Comparison of ENCODE assay signal across 9 cellular contexts in genomic region chr7:101507791-101508252, GRCh38.
DNase-seq lines count a peak whose midpoint lies in the region; ATAC-seq, FAIRE-seq and TF ChIP-seq lines count a peak whose summit lies in the region.
"Had no signal": no experiment of that assay in that cellular context is flagged by ENCODE, and none has a peak within 500 bp of the region (broad histone marks: within the 10 kb centered on the region; RNA-seq: fewer than 3 reads in every experiment).

No MANE protein-coding gene starts in this region.

- H3K27me3 Mint-ChIP-seq in mesothelial cell of epicardium (ENCODE audit: low read depth), result no peaks in the 10 kb centered on the region

- no peaks in the 10 kb centered on the region for H3K79me2 ChIP-seq in MM.1S (ENCODE audit: low read length)

- TF ChIP-seq CTCF in MM.1S (IDR thresholded peaks at IDR 0.05; ENCODE audit: low read length) (peak; percentile 85), bronchial epithelial cell (IDR thresholded peaks at IDR 0.05; ENCODE audit: insufficient read depth, low read length, severe bottlenecking) (peak; percentile 55), mesothelial cell of epicardium (IDR thresholded peaks at IDR 0.05; ENCODE audit: unreplicated experiment) (peak; percentile 86)

- H3K4me1 Mint-ChIP-seq in mesothelial cell of epicardium, result peaks cover 19% of the 10 kb centered on the region

- H3K27ac Mint-ChIP-seq in mesothelial cell of epicardium, result peak overlapping the region; percentile 59
- H3K27ac Mint-ChIP-seq: stimulated activated naive CD8-positive, alpha-beta T cell treated with anti-CD3 and anti-CD28 coated beads, Interleukin-15, Interleukin-2, amounts not matched to agents 100 ng/mL and 50 ng/mL, for 24 hours had no signal

- no peak overlapping the region for H3K9ac ChIP-seq in MM.1S (ENCODE audit: low read length)

- no peak for FAIRE-seq in bronchial epithelial cell (lab: Jason Lieb, UNC)

- H3K9me3 Mint-ChIP-seq in mesothelial cell of epicardium, result no peaks in the 10 kb centered on the region
- H3K9me3 Mint-ChIP-seq: stimulated activated naive CD8-positive, alpha-beta T cell treated with anti-CD3 and anti-CD28 coated beads, Interleukin-15, Interleukin-2, amounts not matched to agents 100 ng/mL and 50 ng/mL, for 24 hours had no signal

- H3K4me3 ChIP-seq in MM.1S (ENCODE audit: low read length) (no peak overlapping the region), bronchial epithelial cell (ENCODE audit: low read depth, low read length) (no peak overlapping the region)

- H3K27me3 ChIP-seq in MM.1S (replicated peaks; ENCODE audit: insufficient read depth, low read length) (peaks cover 85% of the 10 kb centered on the region), bronchial epithelial cell (ENCODE audit: control insufficient read depth, insufficient read depth, low read length) (no peaks in the 10 kb centered on the region)

- no peak overlapping the region for H2AFZ ChIP-seq in MM.1S (ENCODE audit: low read length)

- peak overlapping the region; percentile 52 for H3K4me3 Mint-ChIP-seq in mesothelial cell of epicardium
- H3K4me3 Mint-ChIP-seq: stimulated activated naive CD8-positive, alpha-beta T cell treated with anti-CD3 and anti-CD28 coated beads, Interleukin-15, Interleukin-2, amounts not matched to agents 100 ng/mL and 50 ng/mL, for 24 hours had no signal

- DNase-seq in DMS53 (lab: John Stamatoyannopoulos, UW) (peak; percentile 75), DMS53 treated with DMSO at 0.1 percent for 48 hours (lab: John Stamatoyannopoulos, UW; ENCODE audit: unreplicated experiment) (no peak), MM.1S (peak; percentile 56), SK-MEL-5 (ENCODE audit: low read depth, low spot score) (peak; percentile 87), bronchial epithelial cell (ENCODE audit: low read depth) (peak; percentile 14), mesothelial cell of epicardium (ENCODE audit: low spot score in 2 of 2, unreplicated experiment in 2 of 2) (peak; percentile 48 to 78), AG20443 (ENCODE audit: low spot score) (no peak)

- no peaks in the 10 kb centered on the region for H3F3A ChIP-seq in MM.1S (ENCODE audit: insufficient read depth, low read length)

- no peak for ATAC-seq in GM21529 (IDR thresholded peaks at IDR 0.05; ENCODE audit: unreplicated experiment)

- in situ Hi-C loops in SK-MEL-5 (cut with HindIII; ENCODE audit: low pct_unique_long_range_greater_than_20kb, low sequenced_read_pairs), result no loop called here

- peaks cover 2% of the 10 kb centered on the region for H3K36me3 Mint-ChIP-seq in mesothelial cell of epicardium

- 0 out of 2 replicates have a peak, but pooled peaks cover 3% of the 10 kb centered on the region for H3K4me1 ChIP-seq in MM.1S (ENCODE audit: low read length)

- H3K9me2 ChIP-seq in MM.1S (replicated peaks; ENCODE audit: insufficient read depth, low read length), result no peaks in the 10 kb centered on the region

- no peak overlapping the region for H3K27ac ChIP-seq in MM.1S (ENCODE audit: low read length)

- H3K4me2 ChIP-seq in MM.1S (ENCODE audit: low read depth, low read length), result no peak overlapping the region

- H3K9me3 ChIP-seq in MM.1S (replicated peaks; ENCODE audit: insufficient read depth, low read length), result no peaks in the 10 kb centered on the region

- H3K36me3 ChIP-seq in MM.1S (replicated peaks; ENCODE audit: insufficient read depth, low read length), result no peaks in the 10 kb centered on the region
- H3K36me3 ChIP-seq in bronchial epithelial cell (ENCODE audit: control insufficient read depth, insufficient read depth, low read length), result no peaks in the 10 kb centered on the region

- H4K20me1 ChIP-seq in MM.1S (ENCODE audit: insufficient read depth, low read length), result no peaks in the 10 kb centered on the region

Comparison
In these comparisons a context has a peak if more than half of its experiments do, and no peak if none do; other contexts are left out.
1. DNase-seq: peak in DMS53 (single experiment), MM.1S (single experiment), SK-MEL-5 (single experiment), bronchial epithelial cell (single experiment) and mesothelial cell of epicardium (2 of 2); none in DMS53 treated with DMSO at 0.1 percent for 48 hours (single experiment) and AG20443 (single experiment).
2. Peak in every context shown above with its lines, with median percentiles within 50 percentile points of each other: CTCF ChIP-seq.